ENCODE assay signal across 18 cellular contexts in the genomic region with DNA sequence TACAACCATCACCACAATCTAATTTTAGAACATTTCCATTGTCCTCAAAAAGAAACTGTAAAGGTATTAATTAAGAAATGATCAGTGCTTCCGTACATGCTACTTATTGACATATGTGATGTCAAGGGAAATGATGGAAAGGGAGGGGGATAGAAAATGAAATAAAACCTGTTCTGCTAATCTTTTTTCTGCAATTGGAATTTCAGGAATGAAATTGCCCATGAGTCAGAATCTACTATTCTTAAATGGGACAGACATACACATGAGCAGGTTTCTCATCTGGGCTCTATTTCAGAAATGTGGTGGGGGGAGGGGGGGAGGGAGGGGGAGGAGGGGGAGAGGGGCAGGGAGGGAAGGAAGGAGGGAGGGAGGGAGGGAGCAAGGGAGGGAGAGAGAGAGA.
"Had no signal": no experiment of that assay in that cellular context is flagged by ENCODE, and none has a peak within 500 bp of the region (broad histone marks: within the 10 kb centered on the region; RNA-seq: fewer than 3 reads in every experiment).

No MANE protein-coding gene starts in this region.

- H3K4me1 Mint-ChIP-seq: activated CD4-positive, alpha-beta T cell treated with anti-CD3 and anti-CD28 coated beads for 36 hours; activated CD8-positive, alpha-beta memory T cell treated with anti-CD3 and anti-CD28 coated beads, Interleukin-2, amount 10 ng/mL, durations not matched to agents 7 days and 5 days; T-helper 17 cell had no signal

- H3K27me3 Mint-ChIP-seq: activated CD4-positive, alpha-beta memory T cell treated with anti-CD3 and anti-CD28 coated beads for 36 hours; activated CD4-positive, alpha-beta T cell treated with anti-CD3 and anti-CD28 coated beads for 36 hours; activated CD8-positive, alpha-beta memory T cell treated with anti-CD3 and anti-CD28 coated beads, Interleukin-2, amount 10 ng/mL, durations not matched to agents 7 days and 5 days; dendritic cell treated with granulocyte-macrophage colony-stimulating factor and Interleukin-4, amounts not matched to agents 40 ng/mL and 50 ng/mL, for 4 days; progenitor cell of endocrine pancreas had no signal

- DNase-seq: activated CD4-positive, alpha-beta memory T cell treated with anti-CD3 and anti-CD28 coated beads for 36 hours; activated CD4-positive, alpha-beta T cell treated with anti-CD3 and anti-CD28 coated beads for 36 hours; activated CD8-positive, alpha-beta memory T cell treated with anti-CD3 and anti-CD28 coated beads, Interleukin-2, amount 10 ng/mL, durations not matched to agents 7 days and 5 days; activated T-cell treated with anti-CD3 and anti-CD28 coated beads, Interleukin-2, amount 50 U/mL, for 1 hour; erythroblast; mesendoderm; nucleus accumbens; right cardiac atrium; small intestine; stimulated activated naive CD8-positive, alpha-beta T cell treated with anti-CD3 and anti-CD28 coated beads, Interleukin-15, Interleukin-2, amounts not matched to agents 100 U/mL and 50 U/mL, for 24 hours; T-helper 17 cell had no signal

- H3K27ac Mint-ChIP-seq: activated CD4-positive, alpha-beta memory T cell treated with anti-CD3 and anti-CD28 coated beads for 36 hours; activated CD4-positive, alpha-beta T cell treated with anti-CD3 and anti-CD28 coated beads for 36 hours; activated CD8-positive, alpha-beta memory T cell treated with anti-CD3 and anti-CD28 coated beads, Interleukin-2, amount 10 ng/mL, durations not matched to agents 7 days and 5 days; activated naive CD4-positive, alpha-beta T cell treated with anti-CD3 and anti-CD28 coated beads, Interleukin-2, amount 50 U/mL, for 72 hours; activated T-helper 2 cell treated with anti-CD3 and anti-CD28 coated beads, Interferon-gamma antibody, Interleukin-2, Interleukin-4, amounts not matched to agents 10 μg/mL and 5 μg/mL and 100 μg/mL, durations not matched to agents 14 hours and 24 hours and 36 hours; brain; dendritic cell treated with granulocyte-macrophage colony-stimulating factor and Interleukin-4, amounts not matched to agents 40 ng/mL and 50 ng/mL, for 4 days; natural killer cell treated with Interleukin-12 subunit alpha and Interleukin-12 subunit beta and Interleukin-15 and Interleukin-18, amount 100 ng/mL, for 72 hours; progenitor cell of endocrine pancreas; T-helper 17 cell had no signal

- H3K9me3 Mint-ChIP-seq: activated CD4-positive, alpha-beta memory T cell treated with anti-CD3 and anti-CD28 coated beads for 36 hours; activated naive CD4-positive, alpha-beta T cell treated with anti-CD3 and anti-CD28 coated beads, Interleukin-2, amount 50 U/mL, for 72 hours; activated T-helper 2 cell treated with anti-CD3 and anti-CD28 coated beads, Interferon-gamma antibody, Interleukin-2, Interleukin-4, amounts not matched to agents 10 μg/mL and 5 μg/mL and 100 μg/mL, durations not matched to agents 14 hours and 24 hours and 36 hours; central memory CD8-positive, alpha-beta T cell; dendritic cell treated with granulocyte-macrophage colony-stimulating factor and Interleukin-4, amounts not matched to agents 40 ng/mL and 50 ng/mL, for 4 days; natural killer cell treated with Interleukin-12 subunit alpha and Interleukin-12 subunit beta and Interleukin-15 and Interleukin-18, amount 100 ng/mL, for 72 hours had no signal

- H3K36me3 Mint-ChIP-seq: activated CD4-positive, alpha-beta memory T cell treated with anti-CD3 and anti-CD28 coated beads for 36 hours; activated CD8-positive, alpha-beta memory T cell treated with anti-CD3 and anti-CD28 coated beads, Interleukin-2, amount 10 ng/mL, durations not matched to agents 7 days and 5 days; activated naive CD4-positive, alpha-beta T cell treated with anti-CD3 and anti-CD28 coated beads, Interleukin-2, amount 50 U/mL, for 72 hours; brain; natural killer cell treated with Interleukin-12 subunit alpha and Interleukin-12 subunit beta and Interleukin-15 and Interleukin-18, amount 100 ng/mL, for 72 hours had no signal

- H3K4me3 Mint-ChIP-seq: activated CD4-positive, alpha-beta memory T cell treated with anti-CD3 and anti-CD28 coated beads for 36 hours; activated CD4-positive, alpha-beta T cell treated with anti-CD3 and anti-CD28 coated beads for 36 hours; activated CD8-positive, alpha-beta memory T cell treated with anti-CD3 and anti-CD28 coated beads, Interleukin-2, amount 10 ng/mL, durations not matched to agents 7 days and 5 days; brain; central memory CD8-positive, alpha-beta T cell; dendritic cell treated with granulocyte-macrophage colony-stimulating factor and Interleukin-4, amounts not matched to agents 40 ng/mL and 50 ng/mL, for 4 days; natural killer cell treated with Interleukin-12 subunit alpha and Interleukin-12 subunit beta and Interleukin-15 and Interleukin-18, amount 100 ng/mL, for 72 hours; T-helper 17 cell had no signal
